Comparison of ENCODE assay signal across 16 cellular contexts in genomic region chrX:113747274-113747973, GRCh38.
DNase-seq lines count a peak whose midpoint lies in the region; ATAC-seq and TF ChIP-seq lines count a peak whose summit lies in the region.
"Had no signal": no experiment of that assay in that cellular context is flagged by ENCODE, and none has a peak within 500 bp of the region (broad histone marks: within the 10 kb centered on the region; RNA-seq: fewer than 3 reads in every experiment).

No MANE protein-coding gene starts in this region.

- H3K4me2 ChIP-seq in BLaER1 treated with 17β-estradiol and CSF1 and Interleukin-3, amounts not matched to agents 10 nM and 100 nM: peak overlapping the region in 8 of 11 experiments; percentile 14 to 56 (median 42); a peak in 14 of 22 replicates
- H3K4me2 ChIP-seq: A549, SK-N-SH had no signal

- H3K9me3 Mint-ChIP-seq in IgD-negative memory B cell: peaks cover 0 to 2% (median 0%) of the 10 kb centered on the region in 3 donors
- peaks cover 3% of the 10 kb centered on the region for H3K9me3 Mint-ChIP-seq in activated CD4-positive, alpha-beta memory T cell treated with anti-CD3 and anti-CD28 coated beads, Interleukin-2, amount 10 ng/mL, durations not matched to agents 7 days and 5 days

- H3K27ac ChIP-seq in BLaER1 treated with 17β-estradiol and CSF1 and Interleukin-3, amounts not matched to agents 10 nM and 100 nM: peak overlapping the region in 2 of 11 experiments; percentile 28 to 40; a peak in 7 of 22 replicates
- no peak overlapping the region for H3K27ac ChIP-seq in gastrocnemius medialis
- H3K27ac ChIP-seq: A549, pancreas had no signal

- TF ChIP-seq POLR2A in gastrocnemius medialis (IDR thresholded peaks at IDR 0.05): no peak

- no peaks in the 10 kb centered on the region for H4K20me1 ChIP-seq in BLaER1 treated with 17β-estradiol and CSF1 and Interleukin-3, amounts not matched to agents 10 nM and 100 nM

- peak overlapping the region in 1 of 3 donors; percentile 39 for H3K27ac Mint-ChIP-seq in IgD-negative memory B cell
- H3K27ac Mint-ChIP-seq in activated CD4-positive, alpha-beta memory T cell treated with anti-CD3 and anti-CD28 coated beads, Interleukin-2, amount 10 ng/mL, durations not matched to agents 7 days and 5 days: no peak overlapping the region
- H3K27ac Mint-ChIP-seq: activated T-cell treated with anti-CD3 and anti-CD28 coated beads, Interleukin-2, amount 50 U/mL, for 24 hours; type B pancreatic cell had no signal

- peak overlapping the region in 3 of 4 donors; percentile 6 to 71 (median 41) for H3K4me3 Mint-ChIP-seq in IgD-negative memory B cell
- H3K4me3 Mint-ChIP-seq in activated CD4-positive, alpha-beta memory T cell treated with anti-CD3 and anti-CD28 coated beads, Interleukin-2, amount 10 ng/mL, durations not matched to agents 7 days and 5 days: no peak overlapping the region
- H3K4me3 Mint-ChIP-seq: activated T-cell treated with anti-CD3 and anti-CD28 coated beads, Interleukin-2, amount 50 U/mL, for 24 hours; type B pancreatic cell had no signal

- H3K27me3 Mint-ChIP-seq in IgD-negative memory B cell: no peaks in the 10 kb centered on the region
- no peaks in the 10 kb centered on the region for H3K27me3 Mint-ChIP-seq in activated CD4-positive, alpha-beta memory T cell treated with anti-CD3 and anti-CD28 coated beads, Interleukin-2, amount 10 ng/mL, durations not matched to agents 7 days and 5 days
- H3K27me3 Mint-ChIP-seq: type B pancreatic cell had no signal

- DNase-seq in gastrocnemius medialis (no peak), mucosa of gallbladder (ENCODE audit: low spot score) (no peak), pons (ENCODE audit: low spot score) (no peak)
- DNase-seq in activated CD4-positive, alpha-beta memory T cell treated with anti-CD3 and anti-CD28 coated beads, Interleukin-2, amount 10 ng/mL, durations not matched to agents 7 days and 5 days: no peak
- DNase-seq: activated CD4-positive, alpha-beta T cell treated with anti-CD3 and anti-CD28 coated beads for 1 hour; activated T-cell treated with anti-CD3 and anti-CD28 coated beads, Interleukin-2, amount 50 U/mL, for 24 hours; amygdala; foreskin fibroblast; pancreas; SK-N-SH had no signal

- no peak overlapping the region for H3K4me3 ChIP-seq in BLaER1 treated with 17β-estradiol and CSF1 and Interleukin-3, amounts not matched to agents 10 nM and 100 nM
- no peak overlapping the region for H3K4me3 ChIP-seq in gastrocnemius medialis
- H3K4me3 ChIP-seq: A549, pancreas had no signal

- POLR2A ChIA-PET in activated CD4-positive, alpha-beta memory T cell treated with anti-CD3 and anti-CD28 coated beads, Interleukin-2, amount 10 ng/mL, durations not matched to agents 7 days and 5 days (lab: Charles Lee): no interaction called here

- CTCF ChIA-PET in activated CD4-positive, alpha-beta memory T cell treated with anti-CD3 and anti-CD28 coated beads, Interleukin-2, amount 10 ng/mL, durations not matched to agents 7 days and 5 days (lab: Charles Lee): no interaction called here

- H3K4me1 ChIP-seq in BLaER1 treated with 17β-estradiol and CSF1 and Interleukin-3, amounts not matched to agents 10 nM and 100 nM: peaks cover 0 to 27% (median 19%) of the 10 kb centered on the region in 10 experiments; a peak in 15 of 20 replicates
- no peaks in the 10 kb centered on the region for H3K4me1 ChIP-seq in gastrocnemius medialis
- H3K4me1 ChIP-seq: A549, pancreas had no signal

- H3K9me3 ChIP-seq in BLaER1 treated with 17β-estradiol and CSF1 and Interleukin-3, amounts not matched to agents 10 nM and 100 nM (replicated peaks in 1 of 11): peaks cover 0 to 7% (median 0%) of the 10 kb centered on the region in 11 experiments; a peak in 3 of 22 replicates
- H3K9me3 ChIP-seq in gastrocnemius medialis: no peaks in the 10 kb centered on the region
- H3K9me3 ChIP-seq: A549, pancreas, SK-N-SH had no signal

- no peak for TF ChIP-seq CTCF in gastrocnemius medialis (IDR thresholded peaks at IDR 0.05 in 4 of 5, conservative IDR thresholded peaks at IDR 0.05 in 1 of 5)

- H3K36me3 Mint-ChIP-seq in IgD-negative memory B cell: peaks cover 2% of the 10 kb centered on the region
- no peaks in the 10 kb centered on the region for H3K36me3 Mint-ChIP-seq in activated CD4-positive, alpha-beta memory T cell treated with anti-CD3 and anti-CD28 coated beads, Interleukin-2, amount 10 ng/mL, durations not matched to agents 7 days and 5 days (ENCODE audit: low read depth)
- H3K36me3 Mint-ChIP-seq: type B pancreatic cell had no signal

- intact Hi-C loops in gastrocnemius medialis (cut with DNase I; ENCODE audit: low total_unique reads): no loop called here

- no peaks in the 10 kb centered on the region for H3K36me3 ChIP-seq in BLaER1 treated with 17β-estradiol and CSF1 and Interleukin-3, amounts not matched to agents 10 nM and 100 nM
- no peaks in the 10 kb centered on the region for H3K36me3 ChIP-seq in gastrocnemius medialis
- H3K36me3 ChIP-seq: pancreas had no signal

- no peak overlapping the region for H3K9ac ChIP-seq in BLaER1 treated with 17β-estradiol and CSF1 and Interleukin-3, amounts not matched to agents 10 nM and 100 nM
- H3K9ac ChIP-seq: SK-N-SH had no signal

- ATAC-seq in GM21360 (IDR thresholded peaks at IDR 0.05; ENCODE audit: unreplicated experiment): peak; percentile 49
- ATAC-seq in HG02938 (IDR thresholded peaks at IDR 0.05; ENCODE audit: unreplicated experiment): peak; percentile 61
- ATAC-seq in gastrocnemius medialis: no peak
- ATAC-seq: A549, pancreas had no signal

- H3K4me1 Mint-ChIP-seq in IgD-negative memory B cell: peaks cover 37 to 56% (median 45%) of the 10 kb centered on the region in 3 donors
- H3K4me1 Mint-ChIP-seq in activated CD4-positive, alpha-beta memory T cell treated with anti-CD3 and anti-CD28 coated beads, Interleukin-2, amount 10 ng/mL, durations not matched to agents 7 days and 5 days: no peaks in the 10 kb centered on the region

- peaks cover 55 to 94% (median 90%) of the 10 kb centered on the region in 11 experiments for H3K27me3 ChIP-seq in BLaER1 treated with 17β-estradiol and CSF1 and Interleukin-3, amounts not matched to agents 10 nM and 100 nM
- no peaks in the 10 kb centered on the region for H3K27me3 ChIP-seq in gastrocnemius medialis

- in situ Hi-C loops in gastrocnemius medialis (cut with MboI; ENCODE audit: low sequenced_read_pairs in 4 of 4): no loop called here

Comparison
In these comparisons a context has a peak if more than half of its experiments do, and no peak if none do; other contexts are left out.
1. ATAC-seq: peak in GM21360 (single experiment) and HG02938 (single experiment); none in gastrocnemius medialis (0 of 2).